26 cellular contexts compared by ENCODE assay signal in the genomic region with DNA sequence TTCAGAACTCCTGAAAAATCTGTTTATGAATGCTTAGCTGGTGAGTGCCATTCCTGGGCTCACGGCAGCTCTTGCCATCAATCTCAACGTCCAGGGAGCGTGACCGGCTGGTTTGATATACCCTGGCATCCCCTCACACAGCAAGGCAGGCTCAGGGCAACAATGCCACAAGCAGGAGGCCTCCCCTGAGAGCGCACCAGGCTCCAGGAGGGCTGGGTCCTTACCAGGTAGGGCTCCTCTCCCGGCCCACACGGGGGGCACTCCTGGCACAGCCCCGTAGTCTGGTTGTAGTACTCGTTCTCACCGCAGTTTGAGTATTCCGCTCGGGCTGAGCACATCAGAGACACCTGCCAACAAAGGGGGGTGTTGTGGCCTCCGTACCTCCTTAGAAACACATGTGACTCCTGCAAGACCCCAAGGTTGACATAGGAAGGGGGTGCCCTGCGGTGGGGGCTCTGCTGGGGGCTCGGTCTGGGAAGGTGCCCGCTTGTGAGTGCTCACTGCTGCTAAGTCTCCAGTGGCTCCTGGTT. TPM values are rescaled to one million over a fixed set of nuclear protein-coding genes. Genes with fewer than 3 reads are reported as not detected.
A peak's percentile ranks its signal among the peaks of the same experiment; 100 is the strongest.
DNase-seq lines count a peak whose midpoint lies in the region; ATAC-seq, FAIRE-seq and TF ChIP-seq lines count a peak whose summit lies in the region.
"Had no signal": no experiment of that assay in that cellular context is flagged by ENCODE, and none has a peak within 500 bp of the region (broad histone marks: within the 10 kb centered on the region; RNA-seq: fewer than 3 reads in every experiment).

No MANE protein-coding gene starts in this region.

- intact Hi-C loops in Right ventricle myocardium inferior (cut with DNase I) = loop anchor here (2.0 kb wide), 1 partner anchor 59 kb away; the partner anchor contains the start of gene EDAR
- intact Hi-C loops in heart left ventricle (cut with DNase I) = loop anchor here in 7 of 10 donors (2.0 to 10.0 kb wide), 4 partner anchors 57 to 585 kb away; partner anchors contain the start of gene EDAR (in 5 of the 7)
- intact Hi-C loops in thyroid gland (cut with DNase I) = loop anchor here (10.0 kb wide), 1 partner anchor 795 kb away; no protein-coding TSS in a partner anchor
- intact Hi-C loops in activated T-helper 2 cell treated with anti-CD3 and anti-CD28 coated beads, Interferon-gamma antibody, Interleukin-2, Interleukin-4, amounts not matched to agents 10 μg/mL and 5 μg/mL and 100 μg/mL, durations not matched to agents 14 hours and 24 hours and 36 hours (cut with micrococcal nuclease) = loop anchor here (2.0 kb wide), 1 partner anchor 59 kb away; the partner anchor contains the start of gene EDAR

- 91 to 94% (median 92%) methylated on average over 12 to 16 of the region's 16 CpGs for WGBS in heart left ventricle, 4 donors
- 42 to 46% methylated on average over 9 to 14 of the region's 16 CpGs for WGBS in thyroid gland, 2 donors

- H3K4me1 ChIP-seq in heart left ventricle (peaks cover 0 to 25% (median 5%) of the 10 kb centered on the region in 12 donors), thyroid gland (no peaks in the 10 kb centered on the region)

- no peaks in the 10 kb centered on the region for H3K9me3 Mint-ChIP-seq in nephron progenitor cell
- H3K9me3 Mint-ChIP-seq in activated T-helper 2 cell treated with anti-CD3 and anti-CD28 coated beads, Interferon-gamma antibody, Interleukin-2, Interleukin-4, amounts not matched to agents 10 μg/mL and 5 μg/mL and 100 μg/mL, durations not matched to agents 14 hours and 24 hours and 36 hours = no peaks in the 10 kb centered on the region
- H3K9me3 Mint-ChIP-seq: CD4-positive, alpha-beta memory T cell had no signal

- H3K9me3 ChIP-seq in heart left ventricle = no peaks in the 10 kb centered on the region
- no peaks in the 10 kb centered on the region for H3K9me3 ChIP-seq in thyroid gland
- H3K9me3 ChIP-seq: A549; BE2C; BLaER1 treated with 17β-estradiol and CSF1 and Interleukin-3, amounts not matched to agents 10 nM and 100 nM had no signal

- no peak for TF ChIP-seq POLR2A in heart left ventricle (IDR thresholded peaks at IDR 0.05)
- no peak for TF ChIP-seq POLR2A in thyroid gland (IDR thresholded peaks at IDR 0.05)
- TF ChIP-seq POLR2A in H54 (IDR thresholded peaks at IDR 0.05; ENCODE audit: low read depth, low read length) = no peak

- no peak overlapping the region for H3K4me3 ChIP-seq in heart left ventricle
- H3K4me3 ChIP-seq in thyroid gland (replicated peaks in 1 of 3) = no peak overlapping the region
- H3K4me3 ChIP-seq: A549; BLaER1 treated with 17β-estradiol and CSF1 and Interleukin-3, amounts not matched to agents 10 nM and 100 nM; GM12878 had no signal

- H3K36me3 ChIP-seq in heart left ventricle = no peaks in the 10 kb centered on the region
- no peaks in the 10 kb centered on the region for H3K36me3 ChIP-seq in thyroid gland
- H3K36me3 ChIP-seq: BE2C; BLaER1 treated with 17β-estradiol and CSF1 and Interleukin-3, amounts not matched to agents 10 nM and 100 nM had no signal

- DNase-seq in Right ventricle myocardium inferior (ENCODE audit: missing footprints) (peak; percentile 51), heart left ventricle (no peak), left kidney (ENCODE audit: low read depth, low spot score) (peak; percentile 60), nephron progenitor cell (no peak), thyroid gland (peak; percentile 14 to 15), H54 (ENCODE audit: insufficient read length, low spot score) (no peak), NCI-H1417 treated with DMSO at 0.1 percent for 48 hours (lab: John Stamatoyannopoulos, UW) (no peak)
- DNase-seq in activated T-helper 2 cell treated with anti-CD3 and anti-CD28 coated beads, Interferon-gamma antibody, Interleukin-2, Interleukin-4, amounts not matched to agents 10 μg/mL and 5 μg/mL and 100 μg/mL, durations not matched to agents 14 hours and 24 hours and 36 hours (ENCODE audit: low spot score) = no peak
- DNase-seq: 8988T; ACHN; AML-193; BE2C; Calu3; CD4-positive, alpha-beta memory T cell; COR-L47; DMS53; EL; GDM1; GOT3; H7; HCEC 1CT had no signal

- H3K4me3 Mint-ChIP-seq in nephron progenitor cell = no peak overlapping the region
- no peak overlapping the region for H3K4me3 Mint-ChIP-seq in activated T-helper 2 cell treated with anti-CD3 and anti-CD28 coated beads, Interferon-gamma antibody, Interleukin-2, Interleukin-4, amounts not matched to agents 10 μg/mL and 5 μg/mL and 100 μg/mL, durations not matched to agents 14 hours and 24 hours and 36 hours (ENCODE audit: low read depth)
- H3K4me3 Mint-ChIP-seq: CD14-positive monocyte; CD4-positive, alpha-beta memory T cell had no signal

- peaks cover 90% of the 10 kb centered on the region for H3K4me1 Mint-ChIP-seq in nephron progenitor cell
- H3K4me1 Mint-ChIP-seq in activated T-helper 2 cell treated with anti-CD3 and anti-CD28 coated beads, Interferon-gamma antibody, Interleukin-2, Interleukin-4, amounts not matched to agents 10 μg/mL and 5 μg/mL and 100 μg/mL, durations not matched to agents 14 hours and 24 hours and 36 hours (ENCODE audit: low read depth) = no peaks in the 10 kb centered on the region
- H3K4me1 Mint-ChIP-seq: CD14-positive monocyte had no signal

- TF ChIP-seq CTCF in heart left ventricle (IDR thresholded peaks at IDR 0.05) (no peak), nephron progenitor cell (IDR thresholded peaks at IDR 0.05) (no peak), thyroid gland (IDR thresholded peaks at IDR 0.05) (no peak)

- H3K27me3 ChIP-seq in heart left ventricle (peaks cover 0 to 4% (median 0%) of the 10 kb centered on the region in 9 donors), thyroid gland (no peaks in the 10 kb centered on the region)
- H3K27me3 ChIP-seq: BE2C; BLaER1 treated with 17β-estradiol and CSF1 and Interleukin-3, amounts not matched to agents 10 nM and 100 nM had no signal

- H3K27me3 Mint-ChIP-seq in nephron progenitor cell (ENCODE audit: low read depth, poor library complexity) = peaks cover 7% of the 10 kb centered on the region
- H3K27me3 Mint-ChIP-seq in activated T-helper 2 cell treated with anti-CD3 and anti-CD28 coated beads, Interferon-gamma antibody, Interleukin-2, Interleukin-4, amounts not matched to agents 10 μg/mL and 5 μg/mL and 100 μg/mL, durations not matched to agents 14 hours and 24 hours and 36 hours (ENCODE audit: low read depth) = no peaks in the 10 kb centered on the region
- H3K27me3 Mint-ChIP-seq: CD4-positive, alpha-beta memory T cell had no signal

- H3K27ac Mint-ChIP-seq in nephron progenitor cell = peak overlapping the region; percentile 68
- H3K27ac Mint-ChIP-seq in activated T-helper 2 cell treated with anti-CD3 and anti-CD28 coated beads, Interferon-gamma antibody, Interleukin-2, Interleukin-4, amounts not matched to agents 10 μg/mL and 5 μg/mL and 100 μg/mL, durations not matched to agents 14 hours and 24 hours and 36 hours = no peak overlapping the region

- H3K27ac ChIP-seq in heart left ventricle (no peak overlapping the region), thyroid gland (no peak overlapping the region)
- H3K27ac ChIP-seq: A549; BLaER1 treated with 17β-estradiol and CSF1 and Interleukin-3, amounts not matched to agents 10 nM and 100 nM had no signal

- ATAC-seq in Right ventricle myocardium inferior (no peak), heart left ventricle (no peak)
- ATAC-seq: GM12878 had no signal

- no peak for FAIRE-seq in H54 (lab: Jason Lieb, UNC)
- FAIRE-seq: A549, GM12878, GM18507 had no signal

- no peaks in the 10 kb centered on the region for H3K36me3 Mint-ChIP-seq in nephron progenitor cell (ENCODE audit: low read depth)
- H3K36me3 Mint-ChIP-seq in activated T-helper 2 cell treated with anti-CD3 and anti-CD28 coated beads, Interferon-gamma antibody, Interleukin-2, Interleukin-4, amounts not matched to agents 10 μg/mL and 5 μg/mL and 100 μg/mL, durations not matched to agents 14 hours and 24 hours and 36 hours (ENCODE audit: low read depth) = no peaks in the 10 kb centered on the region
- H3K36me3 Mint-ChIP-seq: CD14-positive monocyte; CD4-positive, alpha-beta memory T cell had no signal

RNA-seq across cellular contexts. Expression of gene EDAR, which starts 59.1 kb away (rescaled TPM):
- total RNA-seq in Right ventricle myocardium inferior = 0.14 TPM
- total RNA-seq in heart left ventricle = under 1 TPM in 2 of 9 donors, not detected in 7; 0.16 to 0.20 TPM
- polyA plus RNA-seq in heart left ventricle = under 1 TPM in 1 of 2 donors, not detected in 1; 0.01 TPM
- total RNA-seq in thyroid gland = not detected
- total RNA-seq in activated T-helper 2 cell treated with anti-CD3 and anti-CD28 coated beads, Interferon-gamma antibody, Interleukin-2, Interleukin-4, amounts not matched to agents 10 μg/mL and 5 μg/mL and 100 μg/mL, durations not matched to agents 14 hours and 24 hours and 36 hours = 0.11 TPM in 2 replicates
- total RNA-seq: Calu3, GM12878 had no signal
- polyA plus RNA-seq: CD14-positive monocyte had no signal

Comparison
In these comparisons a context has a peak if more than half of its experiments do, and no peak if none do; other contexts are left out.
1. DNase-seq: peak in Right ventricle myocardium inferior (single experiment), left kidney (single experiment) and thyroid gland (2 of 2); none in heart left ventricle (0 of 5), nephron progenitor cell (single experiment), H54 (single experiment), activated T-helper 2 cell treated with anti-CD3 and anti-CD28 coated beads, Interferon-gamma antibody, Interleukin-2, Interleukin-4, amounts not matched to agents 10 μg/mL and 5 μg/mL and 100 μg/mL, durations not matched to agents 14 hours and 24 hours and 36 hours (single experiment) and NCI-H1417 treated with DMSO at 0.1 percent for 48 hours (single experiment).